22 cellular contexts compared by ENCODE assay signal in the genomic region with DNA sequence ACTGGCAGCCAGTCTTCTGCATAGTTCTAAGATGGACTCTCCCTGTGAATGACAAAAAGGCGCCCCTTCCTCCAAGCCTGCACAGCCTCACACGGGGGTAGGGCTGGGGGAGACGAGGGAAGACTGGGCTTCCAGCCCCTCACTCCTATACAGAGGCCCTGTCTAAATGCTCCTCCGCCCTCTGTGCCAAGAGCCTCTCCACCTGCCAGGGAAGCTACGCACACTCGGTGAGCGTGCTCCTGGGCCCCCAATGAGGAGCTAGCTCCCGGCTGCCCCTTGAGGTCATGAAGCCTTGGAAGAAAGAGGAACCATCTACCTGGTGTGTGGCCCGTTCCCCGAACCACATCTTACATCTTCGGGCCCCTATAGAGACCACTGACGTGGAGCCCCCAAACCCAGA. TPM values are rescaled to one million over a fixed set of nuclear protein-coding genes. Genes with fewer than 3 reads are reported as not detected.
DNase-seq lines count a peak whose midpoint lies in the region; ATAC-seq and TF ChIP-seq lines count a peak whose summit lies in the region.
"Had no signal": no experiment of that assay in that cellular context is flagged by ENCODE, and none has a peak within 500 bp of the region (broad histone marks: within the 10 kb centered on the region; RNA-seq: fewer than 3 reads in every experiment).

No MANE protein-coding gene starts in this region.

- no peaks in the 10 kb centered on the region for H3F3A ChIP-seq in neural cell (ENCODE audit: insufficient read depth, low read length, poor library complexity, severe bottlenecking)

- no peak for TF ChIP-seq EP300 in neural cell (conservative IDR thresholded peaks at IDR 0.05; ENCODE audit: poor library complexity, severe bottlenecking)

- no peaks in the 10 kb centered on the region for H3K9me3 Mint-ChIP-seq in endodermal cell

- no peak overlapping the region for H3K27ac Mint-ChIP-seq in endodermal cell
- H3K27ac Mint-ChIP-seq: CD4-positive, alpha-beta memory T cell; IgD-negative memory B cell had no signal

- peaks cover 99% of the 10 kb centered on the region for H3K27me3 ChIP-seq in HUES6 (ENCODE audit: control insufficient read depth, insufficient read depth, low read length)
- peaks cover 99% of the 10 kb centered on the region for H3K27me3 ChIP-seq in endodermal cell (ENCODE audit: control insufficient read depth, insufficient read depth, low read length, poor library complexity, severe bottlenecking)
- H3K27me3 ChIP-seq in neural cell (ENCODE audit: insufficient read depth, low read depth, low read length): peaks cover 20% of the 10 kb centered on the region
- peaks cover 5 to 95% (median 80%) of the 10 kb centered on the region in 7 donors for H3K27me3 ChIP-seq in heart right ventricle

- no peak overlapping the region for H3K4me3 Mint-ChIP-seq in endodermal cell
- H3K4me3 Mint-ChIP-seq: CD4-positive, alpha-beta memory T cell; IgD-negative memory B cell had no signal

- no peak for TF ChIP-seq RAD21 in neural cell (conservative IDR thresholded peaks at IDR 0.05)

- peaks cover 87% of the 10 kb centered on the region for H3K27me3 Mint-ChIP-seq in endodermal cell (ENCODE audit: insufficient read depth)

- H3K36me3 Mint-ChIP-seq in endodermal cell (ENCODE audit: low read depth): no peaks in the 10 kb centered on the region
- H3K36me3 Mint-ChIP-seq: CD4-positive, alpha-beta memory T cell; IgD-negative memory B cell had no signal

- H3K79me2 ChIP-seq in neural cell (replicated peaks; ENCODE audit: insufficient read depth, low read length): no peaks in the 10 kb centered on the region

- no peak overlapping the region for H3K4me2 ChIP-seq in neural cell (ENCODE audit: low read length)
- H3K4me2 ChIP-seq: KMS-11 had no signal

- ATAC-seq in heart right ventricle (no peak), GM21737 (IDR thresholded peaks at IDR 0.05; ENCODE audit: unreplicated experiment) (no peak)
- ATAC-seq: Panc1 had no signal

- TF ChIP-seq CTCF in endodermal cell (conservative IDR thresholded peaks at IDR 0.05) (no peak), neural cell (IDR thresholded peaks at IDR 0.05; ENCODE audit: poor library complexity, severe bottlenecking) (no peak), heart right ventricle (IDR thresholded peaks at IDR 0.05) (no peak)

- H3K4me1 ChIP-seq in HUES6 (ENCODE audit: control insufficient read depth, insufficient read depth, low read length) (peaks cover 7% of the 10 kb centered on the region; the same call in 1 of the 2 replicates), endodermal cell (ENCODE audit: control insufficient read depth, insufficient read depth, low read length) (no peaks in the 10 kb centered on the region), heart right ventricle (peaks cover 0 to 3% (median 0%) of the 10 kb centered on the region in 9 donors)

- intact Hi-C loops in heart right ventricle (cut with DNase I): loop anchor here in 1 of 10 donors (5.0 kb wide), 1 partner anchor 48 kb away; no protein-coding TSS in a partner anchor

- H2AFZ ChIP-seq in neural cell (ENCODE audit: low read depth, low read length): no peak overlapping the region

- no peak overlapping the region for H3K9ac ChIP-seq in HUES6 (ENCODE audit: low read length)
- H3K9ac ChIP-seq in endodermal cell (ENCODE audit: extremely low read depth, low read length, poor library complexity, severe bottlenecking): no peak overlapping the region
- H3K9ac ChIP-seq in neural cell (ENCODE audit: low read length): no peak overlapping the region
- H3K9ac ChIP-seq: KMS-11 had no signal

- H3K27ac ChIP-seq in HUES6 (ENCODE audit: low read depth, low read length): no peak overlapping the region
- no peak overlapping the region for H3K27ac ChIP-seq in endodermal cell (ENCODE audit: low read depth, low read length)
- no peak overlapping the region for H3K27ac ChIP-seq in neural cell (ENCODE audit: low read length)
- no peak overlapping the region for H3K27ac ChIP-seq in heart right ventricle
- H3K27ac ChIP-seq: KMS-11, SK-N-MC had no signal

- WGBS in endodermal cell (ENCODE audit: insufficient coverage in 1 of 2, insufficient read length in 1 of 2), 2 experiments: 79 to 90% methylated on average over 8 to 12 of the region's 12 CpGs
- 85 to 88% methylated on average over 12 of the region's 12 CpGs for WGBS in heart right ventricle, 2 donors

- H4K20me1 ChIP-seq in neural cell (ENCODE audit: insufficient read depth): no peaks in the 10 kb centered on the region

- no peaks in the 10 kb centered on the region for H3K9me3 ChIP-seq in HUES6 (ENCODE audit: control insufficient read depth, insufficient read depth, low read depth, low read length)
- H3K9me3 ChIP-seq in endodermal cell (ENCODE audit: control insufficient read depth, low read length): no peaks in the 10 kb centered on the region
- H3K9me3 ChIP-seq in neural cell (ENCODE audit: low read length): no peaks in the 10 kb centered on the region
- peaks cover 0 to 6% (median 0%) of the 10 kb centered on the region in 11 donors for H3K9me3 ChIP-seq in heart right ventricle

- H3K4me3 ChIP-seq in HUES6 (ENCODE audit: low read depth, low read length): 0 out of 2 replicates have a peak overlapping the region, but pooled peaks have one; percentile 67
- H3K4me3 ChIP-seq in endodermal cell (ENCODE audit: low read length): no peak overlapping the region
- H3K4me3 ChIP-seq in neural cell (ENCODE audit: low read length): peak overlapping the region; percentile 61
- no peak overlapping the region for H3K4me3 ChIP-seq in heart right ventricle
- H3K4me3 ChIP-seq: SK-N-MC had no signal

- H3K36me3 ChIP-seq in HUES6 (ENCODE audit: control insufficient read depth, insufficient read depth, low read length) (no peaks in the 10 kb centered on the region), endodermal cell (ENCODE audit: control insufficient read depth, insufficient read depth, low read length) (no peaks in the 10 kb centered on the region), neural cell (ENCODE audit: insufficient read depth, low read length) (no peaks in the 10 kb centered on the region), heart right ventricle (no peaks in the 10 kb centered on the region)

- no peaks in the 10 kb centered on the region for H3K9me2 ChIP-seq in neural cell (ENCODE audit: insufficient read depth, low read length)

- DNase-seq in endodermal cell (peak; percentile 49), heart right ventricle (no peak), globus pallidus (ENCODE audit: low spot score) (no peak)
- DNase-seq in activated naive CD4-positive, alpha-beta T cell treated with Interleukin-2 at 50 U/mL for 16 hours: no peak
- DNase-seq: CD4-positive, alpha-beta memory T cell; COR-L47; EL; GF-D8; MM.1S; NCI-H1694; NCI-H2029 treated with DMSO at 0.1 percent for 48 hours; NCI-H510A; NCI-H69; SIG-M5 had no signal

- peaks cover 2% of the 10 kb centered on the region for H3K4me1 Mint-ChIP-seq in endodermal cell
- H3K4me1 Mint-ChIP-seq: CD4-positive, alpha-beta memory T cell; IgD-negative memory B cell had no signal

TF ChIP-seq in neural cell, 6 proteins besides CTCF, POLR2A, EP300 and RAD21:
- TF ChIP-seq, protein P1, sequence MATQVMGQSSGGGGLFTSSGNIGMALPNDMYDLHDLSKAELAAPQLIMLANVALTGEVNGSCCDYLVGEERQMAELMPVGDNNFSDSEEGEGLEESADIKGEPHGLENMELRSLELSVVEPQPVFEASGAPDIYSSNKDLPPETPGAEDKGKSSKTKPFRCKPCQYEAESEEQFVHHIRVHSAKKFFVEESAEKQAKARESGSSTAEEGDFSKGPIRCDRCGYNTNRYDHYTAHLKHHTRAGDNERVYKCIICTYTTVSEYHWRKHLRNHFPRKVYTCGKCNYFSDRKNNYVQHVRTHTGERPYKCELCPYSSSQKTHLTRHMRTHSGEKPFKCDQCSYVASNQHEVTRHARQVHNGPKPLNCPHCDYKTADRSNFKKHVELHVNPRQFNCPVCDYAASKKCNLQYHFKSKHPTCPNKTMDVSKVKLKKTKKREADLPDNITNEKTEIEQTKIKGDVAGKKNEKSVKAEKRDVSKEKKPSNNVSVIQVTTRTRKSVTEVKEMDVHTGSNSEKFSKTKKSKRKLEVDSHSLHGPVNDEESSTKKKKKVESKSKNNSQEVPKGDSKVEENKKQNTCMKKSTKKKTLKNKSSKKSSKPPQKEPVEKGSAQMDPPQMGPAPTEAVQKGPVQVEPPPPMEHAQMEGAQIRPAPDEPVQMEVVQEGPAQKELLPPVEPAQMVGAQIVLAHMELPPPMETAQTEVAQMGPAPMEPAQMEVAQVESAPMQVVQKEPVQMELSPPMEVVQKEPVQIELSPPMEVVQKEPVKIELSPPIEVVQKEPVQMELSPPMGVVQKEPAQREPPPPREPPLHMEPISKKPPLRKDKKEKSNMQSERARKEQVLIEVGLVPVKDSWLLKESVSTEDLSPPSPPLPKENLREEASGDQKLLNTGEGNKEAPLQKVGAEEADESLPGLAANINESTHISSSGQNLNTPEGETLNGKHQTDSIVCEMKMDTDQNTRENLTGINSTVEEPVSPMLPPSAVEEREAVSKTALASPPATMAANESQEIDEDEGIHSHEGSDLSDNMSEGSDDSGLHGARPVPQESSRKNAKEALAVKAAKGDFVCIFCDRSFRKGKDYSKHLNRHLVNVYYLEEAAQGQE (IDR thresholded peaks at IDR 0.05; ENCODE audit: borderline replicate concordance): no peak
- TF ChIP-seq MXI1 (conservative IDR thresholded peaks at IDR 0.05; ENCODE audit: poor library complexity, severe bottlenecking) (no peak), SMC3 (conservative IDR thresholded peaks at IDR 0.05; ENCODE audit: poor library complexity) (no peak), POLR2AphosphoS5 (IDR thresholded peaks at IDR 0.05) (no peak)

RNA-seq across cellular contexts. Expression of gene CRTAC1, which starts 54.8 kb away (rescaled TPM):
- total RNA-seq in endodermal cell (under 1 TPM; 0.13 to 0.24 TPM), heart right ventricle (10 to 100 TPM in 1 of 10 donors, 1 to 10 TPM in 6, under 1 TPM in 3; 0.61 to 12.4 (median 1.4) TPM)
- polyA plus RNA-seq in endodermal cell (2013, experiment 1 of 2): 1.00 TPM
- polyA plus RNA-seq in endodermal cell (2013, experiment 2 of 2): 1.5 TPM
- polyA plus RNA-seq in neural cell (0.44 and 1.1 TPM in 2 replicates), heart right ventricle (1 to 10 TPM in 1 of 2 donors, under 1 TPM in 1; 0.22 to 2.1 TPM)
- 0.58 and 0.73 TPM in 2 replicates for polyA minus RNA-seq in neural cell
- total RNA-seq: A673; CD4-positive, alpha-beta memory T cell had no signal
- polyA plus RNA-seq: CD4-positive, alpha-beta memory T cell; IgD-negative memory B cell had no signal

Comparison
In these comparisons a context has a peak if more than half of its experiments do, and no peak if none do; other contexts are left out.
1. H3K4me3 ChIP-seq: peak in HUES6 (single experiment) and neural cell (single experiment); none in endodermal cell (single experiment) and heart right ventricle (0 of 10).